1 cellular context compared by ENCODE assay signal in the genomic region with DNA sequence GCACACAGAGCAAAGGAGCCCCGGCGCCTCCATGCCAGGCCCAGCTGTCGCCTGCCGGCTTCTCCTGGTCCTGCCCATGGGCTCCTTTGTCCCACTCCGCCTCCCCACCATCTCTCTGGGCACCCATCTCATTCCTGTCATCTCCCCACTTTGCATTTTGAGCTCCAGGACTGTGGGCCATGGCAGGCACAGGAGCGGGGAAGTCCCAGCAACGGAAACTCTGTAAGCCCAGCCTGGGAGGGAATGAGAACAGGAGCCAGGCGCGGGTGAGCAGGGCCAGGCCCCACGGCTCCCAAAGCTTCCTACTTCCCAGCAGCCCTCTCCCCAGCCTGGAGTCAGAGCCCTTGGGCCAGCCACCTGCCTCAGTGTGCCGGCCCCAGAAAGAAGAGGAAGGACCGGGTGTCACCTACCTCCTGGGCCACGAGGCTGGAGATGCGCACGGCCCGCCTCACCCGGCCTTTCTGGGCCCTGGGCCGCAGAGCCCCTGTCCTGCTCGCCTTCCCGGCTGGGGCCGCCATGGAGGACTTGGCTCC.
TF ChIP-seq lines count a peak whose summit lies in the region.

No MANE protein-coding gene starts in this region.

TF ChIP-seq in K562, 482 proteins besides CTCF, POLR2A, EP300 and RAD21 (continues in another document):
- TF ChIP-seq, protein P1, sequence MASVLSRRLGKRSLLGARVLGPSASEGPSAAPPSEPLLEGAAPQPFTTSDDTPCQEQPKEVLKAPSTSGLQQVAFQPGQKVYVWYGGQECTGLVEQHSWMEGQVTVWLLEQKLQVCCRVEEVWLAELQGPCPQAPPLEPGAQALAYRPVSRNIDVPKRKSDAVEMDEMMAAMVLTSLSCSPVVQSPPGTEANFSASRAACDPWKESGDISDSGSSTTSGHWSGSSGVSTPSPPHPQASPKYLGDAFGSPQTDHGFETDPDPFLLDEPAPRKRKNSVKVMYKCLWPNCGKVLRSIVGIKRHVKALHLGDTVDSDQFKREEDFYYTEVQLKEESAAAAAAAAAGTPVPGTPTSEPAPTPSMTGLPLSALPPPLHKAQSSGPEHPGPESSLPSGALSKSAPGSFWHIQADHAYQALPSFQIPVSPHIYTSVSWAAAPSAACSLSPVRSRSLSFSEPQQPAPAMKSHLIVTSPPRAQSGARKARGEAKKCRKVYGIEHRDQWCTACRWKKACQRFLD (CRISPR knock-in tag; IDR thresholded peaks at IDR 0.05), result no peak; the same call in none of the 2 replicates
- TF ChIP-seq TAF1 (IDR thresholded peaks at IDR 0.05; ENCODE audit: control insufficient read depth, extremely low read depth, insufficient read depth, low read length, severe bottlenecking), result no peak
- TF ChIP-seq ARID1B (IDR thresholded peaks at IDR 0.05), result no peak
- TF ChIP-seq E4F1 (CRISPR knock-in tag; IDR thresholded peaks at IDR 0.05; ENCODE audit: borderline replicate concordance), result no peak
- no peak for TF ChIP-seq ZNF512 (tag; IDR thresholded peaks at IDR 0.05)
- TF ChIP-seq PTRF (tag; IDR thresholded peaks at IDR 0.05), result no peak
- TF ChIP-seq E2F6 (IDR thresholded peaks at IDR 0.05; ENCODE audit: borderline replicate concordance in 1 of 2, extremely low read depth in 1 of 2, insufficient read depth in 1 of 2, insufficient read length in 1 of 2, low read depth in 1 of 2, low read length in 1 of 2, poor library complexity in 1 of 2, severe bottlenecking in 1 of 2), result peak in 1 of 2 experiments; percentile 55
- no peak for TF ChIP-seq PREB (CRISPR knock-in tag; IDR thresholded peaks at IDR 0.05)
- no peak for TF ChIP-seq GABPB1 (CRISPR knock-in tag; IDR thresholded peaks at IDR 0.05)
- no peak for TF ChIP-seq TRIM24 (IDR thresholded peaks at IDR 0.05)
- no peak for TF ChIP-seq GATAD2A (IDR thresholded peaks at IDR 0.05)
- TF ChIP-seq ELF4 (CRISPR knock-in tag; IDR thresholded peaks at IDR 0.05), result 0 out of 2 replicates have a peak, but pooled peaks have one; percentile 8
- TF ChIP-seq ZNF511 (CRISPR knock-in tag; IDR thresholded peaks at IDR 0.05), result peak; percentile 69
- 0 out of 4 replicates have a peak, but pooled peaks of 1 of the 2 experiments have one; percentile 44 for TF ChIP-seq MLX (CRISPR knock-in tag; conservative IDR thresholded peaks at IDR 0.05)
- TF ChIP-seq PTBP1 (IDR thresholded peaks at IDR 0.05; ENCODE audit: low read depth, low read length), result no peak
- TF ChIP-seq, protein P2, sequence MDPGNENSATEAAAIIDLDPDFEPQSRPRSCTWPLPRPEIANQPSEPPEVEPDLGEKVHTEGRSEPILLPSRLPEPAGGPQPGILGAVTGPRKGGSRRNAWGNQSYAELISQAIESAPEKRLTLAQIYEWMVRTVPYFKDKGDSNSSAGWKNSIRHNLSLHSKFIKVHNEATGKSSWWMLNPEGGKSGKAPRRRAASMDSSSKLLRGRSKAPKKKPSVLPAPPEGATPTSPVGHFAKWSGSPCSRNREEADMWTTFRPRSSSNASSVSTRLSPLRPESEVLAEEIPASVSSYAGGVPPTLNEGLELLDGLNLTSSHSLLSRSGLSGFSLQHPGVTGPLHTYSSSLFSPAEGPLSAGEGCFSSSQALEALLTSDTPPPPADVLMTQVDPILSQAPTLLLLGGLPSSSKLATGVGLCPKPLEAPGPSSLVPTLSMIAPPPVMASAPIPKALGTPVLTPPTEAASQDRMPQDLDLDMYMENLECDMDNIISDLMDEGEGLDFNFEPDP (CRISPR knock-in tag; IDR thresholded peaks at IDR 0.05), result no peak
- TF ChIP-seq RB1 (IDR thresholded peaks at IDR 0.05; ENCODE audit: low read depth), result 0 out of 2 replicates have a peak, but pooled peaks have one; percentile 56
- TF ChIP-seq PYGO2 (tag; IDR thresholded peaks at IDR 0.05), result no peak
- no peak for TF ChIP-seq ZNF668 (CRISPR knock-in tag; IDR thresholded peaks at IDR 0.05)
- no peak for TF ChIP-seq NFE2 (IDR thresholded peaks at IDR 0.05; ENCODE audit: low read depth)
- TF ChIP-seq TEAD1 (CRISPR knock-in tag; IDR thresholded peaks at IDR 0.05), result peak in 1 of 2 experiments; percentile 76; a peak in 1 of 4 replicates
- TF ChIP-seq SLC30A9 (CRISPR knock-in tag; IDR thresholded peaks at IDR 0.05), result no peak
- no peak for TF ChIP-seq TEAD2 (tag; IDR thresholded peaks at IDR 0.05)
- TF ChIP-seq POLR2B (IDR thresholded peaks at IDR 0.05; ENCODE audit: low read depth, partially characterized antibody), result no peak
- TF ChIP-seq CREB1 (IDR thresholded peaks at IDR 0.05), result no peak
- no peak for TF ChIP-seq CREB1 (CRISPR knock-in tag; IDR thresholded peaks at IDR 0.05)
- no peak for TF ChIP-seq ZFP30 (CRISPR knock-in tag; IDR thresholded peaks at IDR 0.05; ENCODE audit: borderline replicate concordance)
- TF ChIP-seq, protein P3, sequence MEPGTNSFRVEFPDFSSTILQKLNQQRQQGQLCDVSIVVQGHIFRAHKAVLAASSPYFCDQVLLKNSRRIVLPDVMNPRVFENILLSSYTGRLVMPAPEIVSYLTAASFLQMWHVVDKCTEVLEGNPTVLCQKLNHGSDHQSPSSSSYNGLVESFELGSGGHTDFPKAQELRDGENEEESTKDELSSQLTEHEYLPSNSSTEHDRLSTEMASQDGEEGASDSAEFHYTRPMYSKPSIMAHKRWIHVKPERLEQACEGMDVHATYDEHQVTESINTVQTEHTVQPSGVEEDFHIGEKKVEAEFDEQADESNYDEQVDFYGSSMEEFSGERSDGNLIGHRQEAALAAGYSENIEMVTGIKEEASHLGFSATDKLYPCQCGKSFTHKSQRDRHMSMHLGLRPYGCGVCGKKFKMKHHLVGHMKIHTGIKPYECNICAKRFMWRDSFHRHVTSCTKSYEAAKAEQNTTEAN (CRISPR knock-in tag; IDR thresholded peaks at IDR 0.05), result no peak
- no peak for TF ChIP-seq NR2F6 (CRISPR knock-in tag; IDR thresholded peaks at IDR 0.05)
- TF ChIP-seq MTA1 (IDR thresholded peaks at IDR 0.05; ENCODE audit: borderline replicate concordance), result no peak
- no peak for TF ChIP-seq ZMIZ1 (IDR thresholded peaks at IDR 0.05; ENCODE audit: low read depth in 2 of 2, low read length in 2 of 2)
- TF ChIP-seq CBX1 (IDR thresholded peaks at IDR 0.05; ENCODE audit: low read depth), result no peak
- TF ChIP-seq, protein P4, sequence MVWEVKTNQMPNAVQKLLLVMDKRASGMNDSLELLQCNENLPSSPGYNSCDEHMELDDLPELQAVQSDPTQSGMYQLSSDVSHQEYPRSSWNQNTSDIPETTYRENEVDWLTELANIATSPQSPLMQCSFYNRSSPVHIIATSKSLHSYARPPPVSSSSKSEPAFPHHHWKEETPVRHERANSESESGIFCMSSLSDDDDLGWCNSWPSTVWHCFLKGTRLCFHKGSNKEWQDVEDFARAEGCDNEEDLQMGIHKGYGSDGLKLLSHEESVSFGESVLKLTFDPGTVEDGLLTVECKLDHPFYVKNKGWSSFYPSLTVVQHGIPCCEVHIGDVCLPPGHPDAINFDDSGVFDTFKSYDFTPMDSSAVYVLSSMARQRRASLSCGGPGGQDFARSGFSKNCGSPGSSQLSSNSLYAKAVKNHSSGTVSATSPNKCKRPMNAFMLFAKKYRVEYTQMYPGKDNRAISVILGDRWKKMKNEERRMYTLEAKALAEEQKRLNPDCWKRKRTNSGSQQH (CRISPR knock-in tag; IDR thresholded peaks at IDR 0.05), result no peak
- peak; percentile 57; the same call in 1 of the 2 replicates for TF ChIP-seq ZNF583 (CRISPR knock-in tag; IDR thresholded peaks at IDR 0.05)
- peak; percentile 64 for TF ChIP-seq RBFOX2 (IDR thresholded peaks at IDR 0.05; ENCODE audit: low read depth, low read length)
- TF ChIP-seq WHSC1 (IDR thresholded peaks at IDR 0.05; ENCODE audit: low read length), result no peak
- TF ChIP-seq, protein P5, sequence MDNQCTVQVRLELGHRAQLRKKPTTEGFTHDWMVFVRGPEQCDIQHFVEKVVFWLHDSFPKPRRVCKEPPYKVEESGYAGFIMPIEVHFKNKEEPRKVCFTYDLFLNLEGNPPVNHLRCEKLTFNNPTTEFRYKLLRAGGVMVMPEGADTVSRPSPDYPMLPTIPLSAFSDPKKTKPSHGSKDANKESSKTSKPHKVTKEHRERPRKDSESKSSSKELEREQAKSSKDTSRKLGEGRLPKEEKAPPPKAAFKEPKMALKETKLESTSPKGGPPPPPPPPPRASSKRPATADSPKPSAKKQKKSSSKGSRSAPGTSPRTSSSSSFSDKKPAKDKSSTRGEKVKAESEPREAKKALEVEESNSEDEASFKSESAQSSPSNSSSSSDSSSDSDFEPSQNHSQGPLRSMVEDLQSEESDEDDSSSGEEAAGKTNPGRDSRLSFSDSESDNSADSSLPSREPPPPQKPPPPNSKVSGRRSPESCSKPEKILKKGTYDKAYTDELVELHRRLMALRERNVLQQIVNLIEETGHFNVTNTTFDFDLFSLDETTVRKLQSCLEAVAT (IDR thresholded peaks at IDR 0.05), result 0 out of 4 replicates have a peak, but pooled peaks have one; percentile 1 to 13
